ENCODE assay signal across 31 cellular contexts in genomic region chr2:57444731-57445414, GRCh38.
DNase-seq lines count a peak whose midpoint lies in the region; ATAC-seq, FAIRE-seq and TF ChIP-seq lines count a peak whose summit lies in the region.
"Had no signal": no experiment of that assay in that cellular context is flagged by ENCODE, and none has a peak within 500 bp of the region (broad histone marks: within the 10 kb centered on the region; RNA-seq: fewer than 3 reads in every experiment).

No MANE protein-coding gene starts in this region.

- H3K9me3 Mint-ChIP-seq in CD14-positive monocyte, result no peaks in the 10 kb centered on the region
- H3K9me3 Mint-ChIP-seq: activated naive CD4-positive, alpha-beta T cell treated with anti-CD3 and anti-CD28 coated beads, Interleukin-2, amount 50 U/mL, for 24 hours; H9; stimulated activated memory B cell treated with anti-CD40 and anti-IgM and Interleukin-4, amounts not matched to agents 10 μg/mL and 1 μg/mL and 100 μg/mL, for 72 hours had no signal

- H3K9me3 ChIP-seq in transverse colon, result no peaks in the 10 kb centered on the region
- H3K9me3 ChIP-seq: right lobe of liver had no signal

- H3K79me1 ChIP-seq in mesendoderm (ENCODE audit: low read length), result no peaks in the 10 kb centered on the region

- H3K4me1 ChIP-seq in mesendoderm (ENCODE audit: control insufficient read depth, low read depth, low read length) (no peaks in the 10 kb centered on the region), transverse colon (no peaks in the 10 kb centered on the region)
- H3K4me1 ChIP-seq: right lobe of liver had no signal

- H3K79me2 ChIP-seq in mesendoderm (ENCODE audit: control insufficient read depth, insufficient read depth, low read length), result no peaks in the 10 kb centered on the region
- H3K79me2 ChIP-seq: hepatocyte had no signal

- H3K36me3 ChIP-seq in mesendoderm (ENCODE audit: control insufficient read depth, insufficient read depth, low read length) (no peaks in the 10 kb centered on the region), transverse colon (no peaks in the 10 kb centered on the region)
- H3K36me3 ChIP-seq: right lobe of liver had no signal

- TF ChIP-seq CTCF in CD14-positive monocyte (IDR thresholded peaks at IDR 0.05) (no peak), transverse colon (IDR thresholded peaks at IDR 0.05) (no peak)

- no peak overlapping the region for H2AK5ac ChIP-seq in mesendoderm (ENCODE audit: low read length)

- H3K23ac ChIP-seq in mesendoderm (ENCODE audit: low read length), result no peak overlapping the region

- H2BK120ac ChIP-seq in mesendoderm (ENCODE audit: low read depth, low read length), result no peak overlapping the region

- no peaks in the 10 kb centered on the region for H3K27me3 Mint-ChIP-seq in CD14-positive monocyte (ENCODE audit: low read depth in 3 of 3)
- H3K27me3 Mint-ChIP-seq: activated CD4-positive, alpha-beta memory T cell treated with anti-CD3 and anti-CD28 coated beads, Interleukin-2, amount 10 ng/mL, durations not matched to agents 7 days and 5 days; activated naive CD4-positive, alpha-beta T cell treated with anti-CD3 and anti-CD28 coated beads, Interleukin-2, amount 50 U/mL, for 24 hours; stimulated activated memory B cell treated with anti-CD40 and anti-IgM and Interleukin-4, amounts not matched to agents 10 μg/mL and 1 μg/mL and 100 μg/mL, for 72 hours had no signal

- no peak overlapping the region for H4K5ac ChIP-seq in mesendoderm (ENCODE audit: low read length)

- no peak overlapping the region for H3K4me2 ChIP-seq in mesendoderm (ENCODE audit: low read length)
- H3K4me2 ChIP-seq: hepatocyte, KMS-11 had no signal

- H3K9ac ChIP-seq in mesendoderm (ENCODE audit: low read length), result no peak overlapping the region
- H3K9ac ChIP-seq: KMS-11 had no signal

- no CpG with 5 or more reads among the region's 5 CpGs for WGBS in mesendoderm (ENCODE audit: extremely low coverage, insufficient coverage, low lambda C conversion rate)
- WGBS in transverse colon (ENCODE audit: low coverage in 1 of 2), 2 donors, result 76 to 85% methylated on average over 5 of the region's 5 CpGs

- intact Hi-C loops in CD14-positive monocyte (cut with micrococcal nuclease), result loop anchor here in 1 of 2 donors (5.0 kb wide), 1 partner anchor 47 kb away; no protein-coding TSS in a partner anchor
- intact Hi-C loops in transverse colon (cut with DNase I; ENCODE audit: low total_unique reads), result no loop called here

- H2BK15ac ChIP-seq in mesendoderm (replicated peaks; ENCODE audit: low read depth), result no peak overlapping the region

- H3K4me3 Mint-ChIP-seq in CD14-positive monocyte, result peak overlapping the region in 1 of 2 donors; percentile 48
- H3K4me3 Mint-ChIP-seq: activated CD4-positive, alpha-beta memory T cell treated with anti-CD3 and anti-CD28 coated beads, Interleukin-2, amount 10 ng/mL, durations not matched to agents 7 days and 5 days; activated naive CD4-positive, alpha-beta T cell treated with anti-CD3 and anti-CD28 coated beads, Interleukin-2, amount 50 U/mL, for 24 hours; H9; stimulated activated memory B cell treated with anti-CD40 and anti-IgM and Interleukin-4, amounts not matched to agents 10 μg/mL and 1 μg/mL and 100 μg/mL, for 72 hours had no signal

- no peak for TF ChIP-seq EP300 in transverse colon (IDR thresholded peaks at IDR 0.05; ENCODE audit: low read depth)

- no peak overlapping the region for H2BK5ac ChIP-seq in mesendoderm (ENCODE audit: low read length)

- no peaks in the 10 kb centered on the region for H3K36me3 Mint-ChIP-seq in CD14-positive monocyte
- H3K36me3 Mint-ChIP-seq: activated naive CD4-positive, alpha-beta T cell treated with anti-CD3 and anti-CD28 coated beads, Interleukin-2, amount 50 U/mL, for 24 hours; stimulated activated memory B cell treated with anti-CD40 and anti-IgM and Interleukin-4, amounts not matched to agents 10 μg/mL and 1 μg/mL and 100 μg/mL, for 72 hours had no signal

- in situ Hi-C loops in SK-MEL-5 (cut with HindIII; ENCODE audit: low pct_unique_long_range_greater_than_20kb, low sequenced_read_pairs) (no loop called here), transverse colon (cut with MboI; ENCODE audit: low pct_ligation_motif_present in 1 of 4, low pct_unique_long_range_greater_than_20kb in 1 of 4, low sequenced_read_pairs in 3 of 4) (no loop called here)

- no peak overlapping the region for H4K8ac ChIP-seq in mesendoderm (ENCODE audit: low read depth, low read length)

- no peak overlapping the region for H3K4me3 ChIP-seq in mesendoderm (ENCODE audit: low read length)
- H3K4me3 ChIP-seq in transverse colon, result no peak overlapping the region
- H3K4me3 ChIP-seq: hepatocyte, right lobe of liver had no signal

- H3K4me1 Mint-ChIP-seq in CD14-positive monocyte, result peaks cover 22% of the 10 kb centered on the region
- H3K4me1 Mint-ChIP-seq: activated CD4-positive, alpha-beta memory T cell treated with anti-CD3 and anti-CD28 coated beads, Interleukin-2, amount 10 ng/mL, durations not matched to agents 7 days and 5 days; activated naive CD4-positive, alpha-beta T cell treated with anti-CD3 and anti-CD28 coated beads, Interleukin-2, amount 50 U/mL, for 24 hours; H9; stimulated activated memory B cell treated with anti-CD40 and anti-IgM and Interleukin-4, amounts not matched to agents 10 μg/mL and 1 μg/mL and 100 μg/mL, for 72 hours had no signal

- TF ChIP-seq POLR2A in H54 (IDR thresholded peaks at IDR 0.05; ENCODE audit: low read depth, low read length) (no peak), transverse colon (IDR thresholded peaks at IDR 0.05) (no peak)

- H3K27me3 ChIP-seq in mesendoderm (ENCODE audit: insufficient read depth, low read length, poor library complexity) (no peaks in the 10 kb centered on the region), transverse colon (no peaks in the 10 kb centered on the region)
- H3K27me3 ChIP-seq: hepatocyte, right lobe of liver had no signal

- peak overlapping the region in 6 of 7 donors; percentile 2 to 91 (median 62) for H3K27ac Mint-ChIP-seq in CD14-positive monocyte
- H3K27ac Mint-ChIP-seq: activated CD4-positive, alpha-beta memory T cell treated with anti-CD3 and anti-CD28 coated beads, Interleukin-2, amount 10 ng/mL, durations not matched to agents 7 days and 5 days; activated naive CD4-positive, alpha-beta T cell treated with anti-CD3 and anti-CD28 coated beads, Interleukin-2, amount 50 U/mL, for 24 hours; H9; stimulated activated memory B cell treated with anti-CD40 and anti-IgM and Interleukin-4, amounts not matched to agents 10 μg/mL and 1 μg/mL and 100 μg/mL, for 72 hours had no signal

- H3K56ac ChIP-seq in mesendoderm (ENCODE audit: low read length), result no peak overlapping the region

- no peak overlapping the region for H3K4ac ChIP-seq in mesendoderm (ENCODE audit: low read depth, low read length)

- ATAC-seq in GM18517 (IDR thresholded peaks at IDR 0.05; ENCODE audit: unreplicated experiment), result no peak
- ATAC-seq: left cardiac atrium; stimulated activated memory B cell treated with anti-CD40 and anti-IgM and Interleukin-4, amounts not matched to agents 10 μg/mL and 1 μg/mL and 100 μg/mL, for 72 hours had no signal

- H3K27ac ChIP-seq in mesendoderm (ENCODE audit: low read depth, low read length) (no peak overlapping the region), transverse colon (no peak overlapping the region)
- H3K27ac ChIP-seq: epithelial cell of prostate, hepatocyte, KMS-11, right lobe of liver had no signal

- no peak overlapping the region for H3K18ac ChIP-seq in mesendoderm (ENCODE audit: low read length)

- DNase-seq in CD14-positive monocyte (ENCODE audit: low spot score) (no peak), H54 (ENCODE audit: insufficient read length, low spot score) (no peak), SK-MEL-5 (ENCODE audit: low read depth, low spot score) (peak; percentile 39), mesendoderm (peak; percentile 29), NCI-H526 treated with DMSO at 0.1 percent for 48 hours (lab: John Stamatoyannopoulos, UW) (no peak), hippocampal formation (lab: John Stamatoyannopoulos, UW) (no peak), transverse colon (no peak)
- DNase-seq: activated CD4-positive, alpha-beta memory T cell treated with anti-CD3 and anti-CD28 coated beads, Interleukin-2, amount 10 ng/mL, durations not matched to agents 7 days and 5 days; activated CD4-positive, CD25-positive, alpha-beta regulatory T cell treated with anti-CD3 and anti-CD28 coated beads, Interleukin-2, amount 50 U/mL, for 72 hours; activated CD8-positive, alpha-beta memory T cell treated with anti-CD3 and anti-CD28 coated beads, Interleukin-2, amount 50 U/mL, for 48 hours; C1 segment of cervical spinal cord; effector CD8-positive, alpha-beta T cell; H9; left cardiac atrium; NCI-H1092; NCI-H1694 treated with DMSO at 0.1 percent for 48 hours; NCI-H2171; NCI-H510A treated with DMSO at 0.1 percent for 48 hours; NK-92 treated with Interleukin-12 subunit alpha and Interleukin-12 subunit beta, amount 100 ng/mL, for 24 hours; right lobe of liver; SHP77; stimulated activated CD4-positive, alpha-beta T cell treated with anti-CD3 and anti-CD28 coated beads, Interleukin-4, amount 100 ng/mL, for 4 hours; T-helper 1 cell had no signal

- FAIRE-seq in H54 (lab: Jason Lieb, UNC), result peak; percentile 33
- FAIRE-seq: colon, GM12892 had no signal

Comparison
In these comparisons a context has a peak if more than half of its experiments do, and no peak if none do; other contexts are left out.
1. DNase-seq: peak in SK-MEL-5 (single experiment) and mesendoderm (single experiment); none in CD14-positive monocyte (single experiment), H54 (single experiment), NCI-H526 treated with DMSO at 0.1 percent for 48 hours (single experiment), hippocampal formation (0 of 2) and transverse colon (single experiment).